ENCODE assay signal across 8 cellular contexts in genomic region chr1:18922319-18922726, GRCh38. TPM values are rescaled to one million over a fixed set of nuclear protein-coding genes. Genes with fewer than 3 reads are reported as not detected.
DNase-seq lines count a peak whose midpoint lies in the region; ATAC-seq and TF ChIP-seq lines count a peak whose summit lies in the region.

No MANE protein-coding gene starts in this region.

- peak overlapping the region; percentile 17 for H3K9ac ChIP-seq in NT2/D1 (ENCODE audit: insufficient read length, low read depth)
- peak overlapping the region; percentile 80 for H3K9ac ChIP-seq in muscle layer of colon (ENCODE audit: low read length)

- TF ChIP-seq CTCF in BJ (IDR thresholded peaks at IDR 0.05; ENCODE audit: insufficient read depth, low read depth, low read length), result peak; percentile 45
- no peak for TF ChIP-seq CTCF in OCI-LY7 (conservative IDR thresholded peaks at IDR 0.05; ENCODE audit: low read length)

- no peaks in the 10 kb centered on the region for H3K79me2 ChIP-seq in OCI-LY7 (ENCODE audit: insufficient read depth, low read depth, low read length)

- POLR2A ChIA-PET in BJ (lab: Charles Lee), result interaction anchor here (0.6 kb wide), 2 partner anchors 16 to 67 kb away, joined by 3 to 7 read pairs; no protein-coding TSS in a partner anchor
- POLR2A ChIA-PET in OCI-LY7 (lab: Charles Lee), result no interaction called here

- no TSS peak for BruUV-seq in OCI-LY7 (replicated peaks; lab: Mats Ljungman, UMichigan)

- DNase-seq in BJ (ENCODE audit: low read depth) (peak; percentile 77), NT2/D1 (ENCODE audit: low read depth, low spot score) (no peak), epidermal melanocyte (ENCODE audit: insufficient read length, low spot score) (peak; percentile 93), OCI-LY7 (ENCODE audit: low spot score) (no peak)

- H3K4me1 ChIP-seq in NT2/D1 (ENCODE audit: insufficient read depth, insufficient read length) (peaks cover 20% of the 10 kb centered on the region), muscle layer of colon (ENCODE audit: insufficient read depth, low read length) (peaks cover 48% of the 10 kb centered on the region), OCI-LY7 (ENCODE audit: insufficient read depth, low read length, poor library complexity, severe bottlenecking) (peaks cover 10% of the 10 kb centered on the region)

- ATAC-seq in GM18511 (IDR thresholded peaks at IDR 0.05; ENCODE audit: unreplicated experiment), result no peak
- no peak for ATAC-seq in GM18498 (IDR thresholded peaks at IDR 0.05; ENCODE audit: unreplicated experiment)
- ATAC-seq in HG03139 (IDR thresholded peaks at IDR 0.05; ENCODE audit: unreplicated experiment), result no peak

- H3K4me3 ChIP-seq in BJ (ENCODE audit: low read depth, low read length) (no peak overlapping the region), NT2/D1 (ENCODE audit: insufficient read length, low read depth) (no peak overlapping the region), muscle layer of colon (ENCODE audit: low read depth in 1 of 2, low read length in 2 of 2) (peak overlapping the region in 1 of 2 donors; percentile 46), OCI-LY7 (ENCODE audit: low read depth, low read length, poor library complexity, severe bottlenecking) (no peak overlapping the region)

- H3K36me3 ChIP-seq in BJ (ENCODE audit: control insufficient read depth, insufficient read depth, low read length) (peaks cover 12% of the 10 kb centered on the region), NT2/D1 (ENCODE audit: insufficient read depth, insufficient read length, low read length) (peaks cover 38% of the 10 kb centered on the region), muscle layer of colon (ENCODE audit: insufficient read depth, low read length) (peaks cover 17% of the 10 kb centered on the region), OCI-LY7 (ENCODE audit: insufficient read depth, low read length) (no peaks in the 10 kb centered on the region)

- H3K9me2 ChIP-seq in OCI-LY7 (ENCODE audit: insufficient read depth, low read length), result no peaks in the 10 kb centered on the region

- H3K27me3 ChIP-seq in BJ (ENCODE audit: control insufficient read depth, insufficient read depth, low read length) (no peaks in the 10 kb centered on the region), NT2/D1 (ENCODE audit: insufficient read depth, insufficient read length) (no peaks in the 10 kb centered on the region), muscle layer of colon (ENCODE audit: control insufficient read depth in 1 of 2, insufficient read depth in 2 of 2, low read length in 2 of 2) (no peaks in the 10 kb centered on the region)

- H2AFZ ChIP-seq in OCI-LY7 (ENCODE audit: low read length), result no peak overlapping the region

- no peak overlapping the region for H3K4me2 ChIP-seq in OCI-LY7 (ENCODE audit: low read length)

- intact Hi-C loops in OCI-LY7 (cut with micrococcal nuclease; ENCODE audit: unreplicated experiment), result no loop called here

- peak overlapping the region; percentile 92 for H3K27ac ChIP-seq in muscle layer of colon (ENCODE audit: low read depth, low read length)
- no peak overlapping the region for H3K27ac ChIP-seq in OCI-LY7 (ENCODE audit: low read depth, low read length, poor library complexity, severe bottlenecking)

- CTCF ChIA-PET in BJ (lab: Yijun Ruan, JAX) (interaction anchor here (0.7 to 6.3 kb wide), 8 partner anchors 10 to 175 kb away, joined by 3 to 87 read pairs (median 4); partner anchors contain the start of gene IFFO2), OCI-LY7 (lab: Charles Lee; ENCODE audit: unreplicated experiment) (interaction anchor here (1.3 kb wide), 1 partner anchor 9 kb away, joined by 3 read pairs; no protein-coding TSS in a partner anchor)

- H3K9me3 ChIP-seq in NT2/D1 (ENCODE audit: insufficient read depth, low read length) (no peaks in the 10 kb centered on the region), muscle layer of colon (ENCODE audit: low read length) (no peaks in the 10 kb centered on the region), OCI-LY7 (ENCODE audit: low read length) (no peaks in the 10 kb centered on the region)

- H4K20me1 ChIP-seq in OCI-LY7 (ENCODE audit: insufficient read depth, low read length), result no peaks in the 10 kb centered on the region

RNA-seq across cellular contexts. Expression of gene ALDH4A1, which starts 20.0 kb away (rescaled TPM):
- 18.1 and 36.6 TPM in 2 replicates for polyA plus RNA-seq in BJ (2011; rRNA removed)
- 11.5 and 18.8 TPM in 2 replicates for polyA minus RNA-seq in BJ (2011; rRNA and poly(A)+ RNA removed)
- 3.8 and 6.1 TPM in 2 replicates for total RNA-seq in OCI-LY7 (2014; rRNA removed; shearing (Covaris generic))
- total RNA-seq in OCI-LY7 (2022), result 6.2 and 7.6 TPM in 2 replicates

RNA-seq across cellular contexts. Expression of gene IFFO2, which starts 34.2 kb away (rescaled TPM):
- 11.1 and 15.0 TPM in 2 replicates for polyA plus RNA-seq in BJ (2011; rRNA removed)
- 18.4 and 24.7 TPM in 2 replicates for polyA minus RNA-seq in BJ (2011; rRNA and poly(A)+ RNA removed)
- 0.06 and 0.08 TPM in 2 replicates for total RNA-seq in OCI-LY7 (2014; rRNA removed; shearing (Covaris generic))
- 0.20 and 0.44 TPM in 2 replicates for total RNA-seq in OCI-LY7 (2022)

Comparison
In these comparisons a context has a peak if more than half of its experiments do, and no peak if none do; other contexts are left out.
1. DNase-seq: peak in BJ (single experiment) and epidermal melanocyte (single experiment); none in NT2/D1 (single experiment) and OCI-LY7 (single experiment).